20 cellular contexts compared by ENCODE assay signal in genomic region chr1:232367293-232367692, GRCh38.
DNase-seq lines count a peak whose midpoint lies in the region; ATAC-seq and TF ChIP-seq lines count a peak whose summit lies in the region.
"Had no signal": no experiment of that assay in that cellular context is flagged by ENCODE, and none has a peak within 500 bp of the region (broad histone marks: within the 10 kb centered on the region; RNA-seq: fewer than 3 reads in every experiment).

No MANE protein-coding gene starts in this region.

- no peaks in the 10 kb centered on the region for H3K9me3 Mint-ChIP-seq in chondrocyte (ENCODE audit: low read depth)
- H3K9me3 Mint-ChIP-seq: central memory CD8-positive, alpha-beta T cell; effector memory CD8-positive, alpha-beta T cell; T-helper 1 cell treated with Interleukin-12 subunit alpha and Interleukin-12 subunit beta and Interleukin-4 antibody, amounts not matched to agents 30 μg/mL and 1 μg/mL, for 36 hours had no signal

- H3K4me1 ChIP-seq in PC-3 (ENCODE audit: insufficient read depth, low read length): no peaks in the 10 kb centered on the region
- H3K4me1 ChIP-seq in left lung: no peaks in the 10 kb centered on the region
- H3K4me1 ChIP-seq: HAP-1 had no signal

- no peaks in the 10 kb centered on the region for H3K36me3 Mint-ChIP-seq in chondrocyte (ENCODE audit: low read depth)

- DNase-seq in ELF-1 (ENCODE audit: low read depth, low spot score) (peak; percentile 51), NCI-H1436 (lab: John Stamatoyannopoulos, UW) (peak; percentile 31), PC-3 (peak; percentile 43), left lung (no peak), NCI-H1092 treated with DMSO at 0.1 percent for 48 hours (lab: John Stamatoyannopoulos, UW) (no peak), activated gamma-delta T cell treated with Interleukin-2 at 50 U/mL for 16 hours (no peak), chondrocyte (ENCODE audit: low spot score) (no peak)
- DNase-seq: activated effector memory CD4-positive, alpha-beta T cell treated with Interleukin-2 at 50 U/mL for 16 hours; amygdala; effector memory CD8-positive, alpha-beta T cell; MM.1S; SIG-M5; stimulated activated CD4-positive, alpha-beta T cell treated with anti-CD3 and anti-CD28 coated beads, Interleukin-15, amount 100 ng/mL, for 24 hours; stimulated activated naive CD4-positive, alpha-beta T cell; transverse colon had no signal

- 0 out of 2 replicates have a peak, but pooled peaks have one; percentile 31 for ATAC-seq in PC-3
- ATAC-seq in left lung: peak; percentile 44
- ATAC-seq: effector memory CD8-positive, alpha-beta T cell had no signal

- intact Hi-C loops in PC-3 (cut with micrococcal nuclease): no loop called here
- intact Hi-C loops in left lung (cut with DNase I): no loop called here

- no peaks in the 10 kb centered on the region for H3K27me3 Mint-ChIP-seq in chondrocyte (ENCODE audit: low read depth)
- H3K27me3 Mint-ChIP-seq: central memory CD8-positive, alpha-beta T cell; effector memory CD8-positive, alpha-beta T cell had no signal

- POLR2A ChIA-PET in PC-3 (lab: Charles Lee; ENCODE audit: unreplicated experiment): interaction anchor here (0.7 kb wide), 1 partner anchor 589 kb away, joined by 3 read pairs; no protein-coding TSS in a partner anchor

- H3K4me3 ChIP-seq in PC-3 (ENCODE audit: low read length) (no peak overlapping the region), left lung (no peak overlapping the region)
- H3K4me3 ChIP-seq: HAP-1, right atrium auricular region, transverse colon had no signal

- no peak overlapping the region for H2AFZ ChIP-seq in PC-3 (ENCODE audit: low read length)

- no peak overlapping the region for H3K4me3 Mint-ChIP-seq in chondrocyte (ENCODE audit: unreplicated experiment)
- H3K4me3 Mint-ChIP-seq: B cell; central memory CD8-positive, alpha-beta T cell; effector memory CD8-positive, alpha-beta T cell; T-helper 1 cell treated with Interleukin-12 subunit alpha and Interleukin-12 subunit beta and Interleukin-4 antibody, amounts not matched to agents 30 μg/mL and 1 μg/mL, for 36 hours had no signal

- no TSS peak for BruUV-seq in PC-3 (replicated peaks; lab: Mats Ljungman, UMichigan)

- TF ChIP-seq CTCF in PC-3 (conservative IDR thresholded peaks at IDR 0.05; ENCODE audit: low read depth, low read length) (no peak), left lung (IDR thresholded peaks at IDR 0.05) (no peak), chondrocyte (IDR thresholded peaks at IDR 0.05) (no peak)

- H3K27ac ChIP-seq in PC-3 (ENCODE audit: low read length) (no peak overlapping the region), left lung (no peak overlapping the region)
- H3K27ac ChIP-seq: right atrium auricular region, transverse colon had no signal

- H3K27me3 ChIP-seq in PC-3 (ENCODE audit: low read length) (no peaks in the 10 kb centered on the region), left lung (no peaks in the 10 kb centered on the region)
- H3K27me3 ChIP-seq: right atrium auricular region, transverse colon had no signal

- no peaks in the 10 kb centered on the region for H3K79me2 ChIP-seq in PC-3 (ENCODE audit: low read length)

- H3F3A ChIP-seq in PC-3 (ENCODE audit: low read length, unreplicated experiment): no peaks in the 10 kb centered on the region

- H3K9me3 ChIP-seq in PC-3 (ENCODE audit: low read length) (no peaks in the 10 kb centered on the region), left lung (no peaks in the 10 kb centered on the region)
- H3K9me3 ChIP-seq: HAP-1, right atrium auricular region, transverse colon had no signal

- no peak overlapping the region for H3K9ac ChIP-seq in PC-3 (ENCODE audit: low read length)

- CTCF ChIA-PET in PC-3 (lab: Charles Lee): no interaction called here

- H3K27ac Mint-ChIP-seq in chondrocyte (ENCODE audit: unreplicated experiment): no peak overlapping the region
- H3K27ac Mint-ChIP-seq: B cell; effector memory CD8-positive, alpha-beta T cell; T-helper 1 cell treated with Interleukin-12 subunit alpha and Interleukin-12 subunit beta and Interleukin-4 antibody, amounts not matched to agents 30 μg/mL and 1 μg/mL, for 36 hours had no signal

- peaks cover 4% of the 10 kb centered on the region for H3K4me1 Mint-ChIP-seq in chondrocyte (ENCODE audit: low read depth)
- H3K4me1 Mint-ChIP-seq: B cell; central memory CD8-positive, alpha-beta T cell had no signal

- no peaks in the 10 kb centered on the region for H3K9me2 ChIP-seq in PC-3 (replicated peaks; ENCODE audit: low read length)

- H4K20me1 ChIP-seq in PC-3 (ENCODE audit: low read length): no peaks in the 10 kb centered on the region

- H3K4me2 ChIP-seq in PC-3 (ENCODE audit: low read length): no peak overlapping the region

- H3K36me3 ChIP-seq in PC-3 (ENCODE audit: low read depth, low read length): no peaks in the 10 kb centered on the region
- H3K36me3 ChIP-seq in left lung: no peaks in the 10 kb centered on the region
- H3K36me3 ChIP-seq: HAP-1, right atrium auricular region, transverse colon had no signal

Comparison
In these comparisons a context has a peak if more than half of its experiments do, and no peak if none do; other contexts are left out.
1. DNase-seq: peak in ELF-1 (single experiment), NCI-H1436 (single experiment) and PC-3 (single experiment); none in left lung (0 of 2), NCI-H1092 treated with DMSO at 0.1 percent for 48 hours (single experiment), activated gamma-delta T cell treated with Interleukin-2 at 50 U/mL for 16 hours (single experiment) and chondrocyte (single experiment).